8 cellular contexts compared by ENCODE assay signal in genomic region chr14:60734465-60735242, GRCh38. TPM values are rescaled to one million over a fixed set of nuclear protein-coding genes. Genes with fewer than 3 reads are reported as not detected.
DNase-seq lines count a peak whose midpoint lies in the region; ATAC-seq and TF ChIP-seq lines count a peak whose summit lies in the region.

Gene MNAT1, plus strand, starts transcription at chr14:60734761. Its CDS starts 102 bp downstream, at chr14:60734863.

- TF ChIP-seq CTCF in GM12865 (IDR thresholded peaks at IDR 0.05; ENCODE audit: insufficient read depth, low read depth, low read length, missing control alignments) (no peak), adrenal gland (IDR thresholded peaks at IDR 0.05) (peak in 1 of 6 experiments; percentile 21), vagina (IDR thresholded peaks at IDR 0.05) (no peak)

- peaks cover 22% of the 10 kb centered on the region in 2 donors for H3K27me3 Mint-ChIP-seq in T-cell

- H3K4me1 Mint-ChIP-seq in T-cell = peaks cover 28 to 36% (median 34%) of the 10 kb centered on the region in 3 donors

- POLR2A ChIA-PET in T-cell (lab: Charles Lee) = interaction anchor here (0.6 to 1.6 kb wide), 2 partner anchors 16 to 19 kb away, joined by 3 read pairs; no protein-coding TSS in a partner anchor

- H3K36me3 Mint-ChIP-seq in T-cell = peaks cover 3% of the 10 kb centered on the region

- ATAC-seq in HG02642 (IDR thresholded peaks at IDR 0.05; ENCODE audit: poor library complexity, unreplicated experiment) = peak; percentile 98
- peak; percentile 94 to 98 (median 96) for ATAC-seq in T-cell (replicated peaks in 1 of 4)
- peak; percentile 95 to 97 for ATAC-seq in right cardiac atrium

- H3K9me3 Mint-ChIP-seq in T-cell = no peaks in the 10 kb centered on the region

- H3K4me3 ChIP-seq in GM12865 (ENCODE audit: low read depth, low read length) (peak within 1 kb of the TSS; percentile 65), adrenal gland (peak within 1 kb of the TSS; percentile 16 to 95 (median 90)), right cardiac atrium (ENCODE audit: low read length) (peak within 1 kb of the TSS; percentile 96), vagina (peak within 1 kb of the TSS; percentile 65 to 81)

- H3K27me3 ChIP-seq in adrenal gland (no peaks in the 10 kb centered on the region), right cardiac atrium (ENCODE audit: control insufficient read depth, insufficient read depth) (no peaks in the 10 kb centered on the region), vagina (no peaks in the 10 kb centered on the region)

- H3K27ac Mint-ChIP-seq in T-cell = peak within 1 kb of the TSS; percentile 79 to 90

- 3 to 4% (median 3%) methylated on average over 21 to 33 of the region's 33 CpGs for WGBS in adrenal gland, 4 donors
- 3% methylated on average over 33 of the region's 33 CpGs for WGBS in right cardiac atrium

- H3K4me1 ChIP-seq in adrenal gland (replicated peaks in 1 of 2) = peaks cover 10 to 18% of the 10 kb centered on the region in 2 donors
- H3K4me1 ChIP-seq in right cardiac atrium (ENCODE audit: control insufficient read depth, insufficient read depth, low read length) = peaks cover 2% of the 10 kb centered on the region
- peaks cover 23% of the 10 kb centered on the region for H3K4me1 ChIP-seq in vagina

- peak within 1 kb of the TSS in 3 of 5 donors; percentile 75 to 81 (median 79) for H3K27ac ChIP-seq in adrenal gland
- peak within 1 kb of the TSS; percentile 79 for H3K27ac ChIP-seq in right cardiac atrium (ENCODE audit: low read length)
- peak within 1 kb of the TSS; percentile 71 for H3K27ac ChIP-seq in vagina

- H3K36me3 ChIP-seq in adrenal gland (replicated peaks in 1 of 2) (no peaks in the 10 kb centered on the region), vagina (no peaks in the 10 kb centered on the region)

- peak within 1 kb of the TSS; percentile 99 to 100 (median 99) for H3K4me3 Mint-ChIP-seq in T-cell

- CTCF ChIA-PET in T-cell (lab: Charles Lee) = interaction anchor here in 1 of 2 donors (1.0 kb wide), 1 partner anchor 22 kb away, joined by 3 read pairs; no protein-coding TSS in a partner anchor

- DNase-seq in GM12865 (ENCODE audit: low read depth) (peak; percentile 92), NCI-H128 (lab: John Stamatoyannopoulos, UW; ENCODE audit: unreplicated experiment) (peak; percentile 64), T-cell (peak; percentile 57 to 82 (median 71)), adrenal gland (peak; percentile 70 to 84 (median 75)), right cardiac atrium (peak; percentile 71 to 88 (median 85)), putamen (ENCODE audit: low spot score) (peak; percentile 87), vagina (ENCODE audit: extremely low spot score in 2 of 2) (no peak)

- H3K9me3 ChIP-seq in adrenal gland (replicated peaks in 1 of 3) (no peaks in the 10 kb centered on the region), right cardiac atrium (ENCODE audit: control insufficient read depth, low read length) (no peaks in the 10 kb centered on the region), vagina (no peaks in the 10 kb centered on the region)

- intact Hi-C loops in adrenal gland (cut with DNase I) (loop anchor here in 1 of 2 donors (5.0 kb wide), 1 partner anchor 248 kb away; the partner anchor contains the start of genes SLC38A6 and TRMT5), right cardiac atrium (cut with DNase I) (no loop called here), vagina (cut with DNase I) (no loop called here)

- TF ChIP-seq POLR2A in adrenal gland (IDR thresholded peaks at IDR 0.05) (peak; percentile 16 to 51), vagina (IDR thresholded peaks at IDR 0.05) (no peak)

RNA-seq across cellular contexts. Expression of gene MNAT1, which starts in this region (rescaled TPM):
- total RNA-seq in T-cell = 10 to 100 TPM; 14.7 to 24.8 (median 19.2) TPM
- 10 to 100 TPM; 11.7 to 43.8 (median 29.0) TPM for total RNA-seq in adrenal gland
- 10 to 100 TPM; 16.3 to 42.4 (median 17.5) TPM for polyA plus RNA-seq in adrenal gland
- total RNA-seq in right cardiac atrium = 10 to 100 TPM; 25.9 to 29.3 (median 29.0) TPM
- polyA plus RNA-seq in right cardiac atrium = 27.8 TPM
- 38.1 TPM for total RNA-seq in vagina

Comparison
In these comparisons a context has a peak if more than half of its experiments do, and no peak if none do; other contexts are left out.
1. DNase-seq: peak in GM12865 (single experiment), NCI-H128 (single experiment), T-cell (34 of 34), adrenal gland (7 of 7), right cardiac atrium (3 of 3) and putamen (single experiment); none in vagina (0 of 2).
2. POLR2A ChIP-seq: peak in adrenal gland (2 of 2); none in vagina (0 of 2).
3. Peak in every context shown above with its lines, with median percentiles within 50 percentile points of each other: H3K4me3 ChIP-seq, ATAC-seq and H3K27ac ChIP-seq.